ENCODE assay signal across 20 cellular contexts in genomic region chr7:36468361-36469140, GRCh38.
"Had no signal": no experiment of that assay in that cellular context is flagged by ENCODE, and none has a peak within 500 bp of the region (broad histone marks: within the 10 kb centered on the region; RNA-seq: fewer than 3 reads in every experiment).

No MANE protein-coding gene starts in this region.

- H3K4me1 Mint-ChIP-seq: activated CD4-positive, alpha-beta T cell treated with anti-CD3 and anti-CD28 coated beads for 36 hours; activated naive CD8-positive, alpha-beta T cell treated with anti-CD3 and anti-CD28 coated beads for 36 hours; WTC11 had no signal

- H3K4me3 ChIP-seq: colonic mucosa, hepatocyte, lower lobe of right lung, prostate gland, right atrium auricular region, skin epidermis, upper lobe of left lung had no signal

- DNase-seq: activated CD4-positive, alpha-beta T cell treated with anti-CD3 and anti-CD28 coated beads for 36 hours; activated CD4-positive, alpha-beta T cell treated with anti-CD3 and anti-CD28 coated beads, Interleukin-2, amount 50 U/mL, for 48 hours; activated naive CD8-positive, alpha-beta T cell treated with anti-CD3 and anti-CD28 coated beads for 36 hours; amygdala; central memory CD4-positive, alpha-beta T cell; colonic mucosa; foreskin fibroblast; left colon; lower lobe of right lung; stimulated activated CD4-positive, alpha-beta T cell treated with anti-CD3 and anti-CD28 coated beads, Interleukin-15, amount 100 ng/mL, for 24 hours; stimulated activated CD4-positive, alpha-beta T cell treated with anti-CD3 and anti-CD28 coated beads, Interleukin-4, amount 100 ng/mL, for 1 hour; stimulated activated naive CD8-positive, alpha-beta T cell treated with anti-CD3 and anti-CD28 coated beads, Interleukin-15, amount 100 ng/mL, for 72 hours; upper lobe of left lung had no signal

- H3K9me3 Mint-ChIP-seq: activated naive CD8-positive, alpha-beta T cell treated with anti-CD3 and anti-CD28 coated beads for 36 hours; natural killer cell treated with Interleukin-12 subunit alpha and Interleukin-12 subunit beta and Interleukin-15 and Interleukin-18, amount 100 ng/mL, for 72 hours; stimulated activated naive CD8-positive, alpha-beta T cell treated with anti-CD3 and anti-CD28 coated beads, Interleukin-15, amount 100 ng/mL, for 72 hours had no signal

- ATAC-seq: activated CD4-positive, alpha-beta T cell treated with anti-CD3 and anti-CD28 coated beads for 36 hours; left colon; lower lobe of right lung; natural killer cell treated with Interleukin-12 subunit alpha and Interleukin-12 subunit beta and Interleukin-15 and Interleukin-18, amount 100 ng/mL, for 72 hours; stimulated activated naive CD8-positive, alpha-beta T cell treated with anti-CD3 and anti-CD28 coated beads, Interleukin-15, amount 100 ng/mL, for 72 hours; WTC11 had no signal

- H3K27ac Mint-ChIP-seq: activated CD4-positive, alpha-beta T cell treated with anti-CD3 and anti-CD28 coated beads for 36 hours; activated naive CD8-positive, alpha-beta T cell treated with anti-CD3 and anti-CD28 coated beads for 36 hours; mesothelial cell of epicardium; natural killer cell treated with Interleukin-12 subunit alpha and Interleukin-12 subunit beta and Interleukin-15 and Interleukin-18, amount 100 ng/mL, for 72 hours; WTC11 had no signal

- H3K36me3 Mint-ChIP-seq: activated naive CD8-positive, alpha-beta T cell treated with anti-CD3 and anti-CD28 coated beads for 36 hours; mesothelial cell of epicardium; natural killer cell treated with Interleukin-12 subunit alpha and Interleukin-12 subunit beta and Interleukin-15 and Interleukin-18, amount 100 ng/mL, for 72 hours had no signal

- H3K27me3 Mint-ChIP-seq: stimulated activated naive CD8-positive, alpha-beta T cell treated with anti-CD3 and anti-CD28 coated beads, Interleukin-15, amount 100 ng/mL, for 72 hours had no signal

- H3K4me3 Mint-ChIP-seq: activated CD4-positive, alpha-beta T cell treated with anti-CD3 and anti-CD28 coated beads for 36 hours; activated naive CD8-positive, alpha-beta T cell treated with anti-CD3 and anti-CD28 coated beads for 36 hours; mesothelial cell of epicardium; natural killer cell treated with Interleukin-12 subunit alpha and Interleukin-12 subunit beta and Interleukin-15 and Interleukin-18, amount 100 ng/mL, for 72 hours; stimulated activated naive CD8-positive, alpha-beta T cell treated with anti-CD3 and anti-CD28 coated beads, Interleukin-15, amount 100 ng/mL, for 72 hours; WTC11 had no signal
